19 cellular contexts compared by ENCODE assay signal in genomic region chr5:150394912-150395689, GRCh38. TPM values are rescaled to one million over a fixed set of nuclear protein-coding genes. Genes with fewer than 3 reads are reported as not detected.
DNase-seq lines count a peak whose midpoint lies in the region; ATAC-seq and TF ChIP-seq lines count a peak whose summit lies in the region.
"Had no signal": no experiment of that assay in that cellular context is flagged by ENCODE, and none has a peak within 500 bp of the region (broad histone marks: within the 10 kb centered on the region; RNA-seq: fewer than 3 reads in every experiment).

No MANE protein-coding gene starts in this region.

- H3K4me3 ChIP-seq in adrenal gland: no peak overlapping the region

- ATAC-seq in stimulated activated naive CD8-positive, alpha-beta T cell treated with anti-CD3 and anti-CD28 coated beads, Interleukin-15, Interleukin-2, amounts not matched to agents 100 U/mL and 50 U/mL, for 24 hours: no peak
- no peak for ATAC-seq in activated CD8-positive, alpha-beta T cell treated with anti-CD3 and anti-CD28 coated beads, Interleukin-2, amount 10 ng/mL, durations not matched to agents 7 days and 5 days
- ATAC-seq in HG03135 (IDR thresholded peaks at IDR 0.05; ENCODE audit: unreplicated experiment): no peak
- ATAC-seq in GM18517 (IDR thresholded peaks at IDR 0.05; ENCODE audit: unreplicated experiment): no peak
- ATAC-seq: left ventricle myocardium superior had no signal

- no peak overlapping the region for H3K27ac ChIP-seq in adrenal gland
- H3K27ac ChIP-seq: neutrophil, VCaP had no signal

- DNase-seq in stimulated activated naive CD8-positive, alpha-beta T cell treated with anti-CD3 and anti-CD28 coated beads, Interleukin-15, Interleukin-2, amounts not matched to agents 100 U/mL and 50 U/mL, for 24 hours: no peak
- no peak for DNase-seq in activated CD8-positive, alpha-beta T cell treated with anti-CD3 and anti-CD28 coated beads, Interleukin-2, amount 10 ng/mL, durations not matched to agents 7 days and 5 days
- peak in 24 of 42 donors; percentile 12 to 72 (median 34) for DNase-seq in head of caudate nucleus
- no peak for DNase-seq in adrenal gland
- DNase-seq: activated CD4-positive, alpha-beta T cell treated with anti-CD3 and anti-CD28 coated beads, Interleukin-2, amount 50 U/mL, for 48 hours; effector memory CD4-positive, alpha-beta T cell; glutamatergic neuron; H7; left ventricle myocardium superior; NCI-H1417; NCI-H526 treated with DMSO at 0.1 percent for 48 hours; OCI-M1; SIG-M5; stimulated activated CD8-positive, alpha-beta memory T cell treated with anti-CD3 and anti-CD28 coated beads, Interleukin-4, amount 100 ng/mL, for 48 hours had no signal

- peaks cover 51% of the 10 kb centered on the region for H3K36me3 Mint-ChIP-seq in stimulated activated naive CD8-positive, alpha-beta T cell treated with anti-CD3 and anti-CD28 coated beads, Interleukin-15, Interleukin-2, amounts not matched to agents 100 ng/mL and 50 ng/mL, for 24 hours (ENCODE audit: low read depth)
- H3K36me3 Mint-ChIP-seq in activated CD8-positive, alpha-beta T cell treated with anti-CD3 and anti-CD28 coated beads, Interleukin-2, amount 10 ng/mL, durations not matched to agents 7 days and 5 days (ENCODE audit: low read depth): peaks cover 47% of the 10 kb centered on the region

- 81 to 90% (median 85%) methylated on average over 11 to 13 of the region's 13 CpGs for WGBS in adrenal gland, 4 donors

- CTCF ChIA-PET in activated CD8-positive, alpha-beta T cell treated with anti-CD3 and anti-CD28 coated beads, Interleukin-2, amount 10 ng/mL, durations not matched to agents 7 days and 5 days (lab: Charles Lee): interaction anchor here (0.6 to 4.5 kb wide), 2 partner anchors 16 to 18 kb away, joined by 3 to 34 read pairs; partner anchors contain the start of gene CD74

- TF ChIP-seq CTCF in adrenal gland (IDR thresholded peaks at IDR 0.05): no peak

- H3K27me3 ChIP-seq in adrenal gland: no peaks in the 10 kb centered on the region
- H3K27me3 ChIP-seq: neutrophil had no signal

- no peak overlapping the region for H3K27ac Mint-ChIP-seq in stimulated activated naive CD8-positive, alpha-beta T cell treated with anti-CD3 and anti-CD28 coated beads, Interleukin-15, Interleukin-2, amounts not matched to agents 100 ng/mL and 50 ng/mL, for 24 hours
- H3K27ac Mint-ChIP-seq in activated CD8-positive, alpha-beta T cell treated with anti-CD3 and anti-CD28 coated beads, Interleukin-2, amount 10 ng/mL, durations not matched to agents 7 days and 5 days: peak overlapping the region; percentile 46

- no peaks in the 10 kb centered on the region for H3K9me3 Mint-ChIP-seq in stimulated activated naive CD8-positive, alpha-beta T cell treated with anti-CD3 and anti-CD28 coated beads, Interleukin-15, Interleukin-2, amounts not matched to agents 100 ng/mL and 50 ng/mL, for 24 hours
- H3K9me3 Mint-ChIP-seq in activated CD8-positive, alpha-beta T cell treated with anti-CD3 and anti-CD28 coated beads, Interleukin-2, amount 10 ng/mL, durations not matched to agents 7 days and 5 days (ENCODE audit: insufficient read depth): no peaks in the 10 kb centered on the region

- POLR2A ChIA-PET in activated CD8-positive, alpha-beta T cell treated with anti-CD3 and anti-CD28 coated beads, Interleukin-2, amount 10 ng/mL, durations not matched to agents 7 days and 5 days (lab: Charles Lee): interaction anchor here (0.9 to 9.2 kb wide), 2 partner anchors 8 to 16 kb away, joined by 4 to 70 read pairs; partner anchors contain the start of gene CD74

- H3K4me1 ChIP-seq in adrenal gland (replicated peaks in 1 of 2): no peaks in the 10 kb centered on the region

- peak overlapping the region; percentile 9 for H3K4me3 Mint-ChIP-seq in stimulated activated naive CD8-positive, alpha-beta T cell treated with anti-CD3 and anti-CD28 coated beads, Interleukin-15, Interleukin-2, amounts not matched to agents 100 ng/mL and 50 ng/mL, for 24 hours
- no peak overlapping the region for H3K4me3 Mint-ChIP-seq in activated CD8-positive, alpha-beta T cell treated with anti-CD3 and anti-CD28 coated beads, Interleukin-2, amount 10 ng/mL, durations not matched to agents 7 days and 5 days

- intact Hi-C loops in head of caudate nucleus (cut with DNase I) (no loop called here), adrenal gland (cut with DNase I) (no loop called here)

- no peak for TF ChIP-seq POLR2A in adrenal gland (IDR thresholded peaks at IDR 0.05)

- H3K36me3 ChIP-seq in adrenal gland (replicated peaks in 1 of 2): peaks cover 0 to 81% of the 10 kb centered on the region in 2 donors

- no peaks in the 10 kb centered on the region for H3K4me1 Mint-ChIP-seq in stimulated activated naive CD8-positive, alpha-beta T cell treated with anti-CD3 and anti-CD28 coated beads, Interleukin-15, Interleukin-2, amounts not matched to agents 100 ng/mL and 50 ng/mL, for 24 hours (ENCODE audit: low read depth)
- no peaks in the 10 kb centered on the region for H3K4me1 Mint-ChIP-seq in activated CD8-positive, alpha-beta T cell treated with anti-CD3 and anti-CD28 coated beads, Interleukin-2, amount 10 ng/mL, durations not matched to agents 7 days and 5 days (ENCODE audit: low read depth)

- H3K27me3 Mint-ChIP-seq in stimulated activated naive CD8-positive, alpha-beta T cell treated with anti-CD3 and anti-CD28 coated beads, Interleukin-15, Interleukin-2, amounts not matched to agents 100 ng/mL and 50 ng/mL, for 24 hours: no peaks in the 10 kb centered on the region
- H3K27me3 Mint-ChIP-seq in activated CD8-positive, alpha-beta T cell treated with anti-CD3 and anti-CD28 coated beads, Interleukin-2, amount 10 ng/mL, durations not matched to agents 7 days and 5 days (ENCODE audit: low read depth): no peaks in the 10 kb centered on the region

- no peaks in the 10 kb centered on the region for H3K9me3 ChIP-seq in adrenal gland (replicated peaks in 1 of 3)
- H3K9me3 ChIP-seq: neutrophil had no signal

RNA-seq across cellular contexts. Expression of gene CD74, which starts 17.6 kb away (rescaled TPM):
- total RNA-seq in activated CD8-positive, alpha-beta T cell treated with anti-CD3 and anti-CD28 coated beads, Interleukin-2, amount 10 ng/mL, durations not matched to agents 7 days and 5 days: 100 to 1,000 TPM; 395 to 407 TPM
- 1,000 to 10,000 TPM in 6 of 8 donors, 100 to 1,000 TPM in 2; 582 to 3,185 (median 2,268) TPM for total RNA-seq in adrenal gland
- 100 to 1,000 TPM; 719 to 852 (median 838) TPM for polyA plus RNA-seq in adrenal gland

RNA-seq across cellular contexts. Expression of gene TCOF1, which starts 37.6 kb away (rescaled TPM):
- total RNA-seq in activated CD8-positive, alpha-beta T cell treated with anti-CD3 and anti-CD28 coated beads, Interleukin-2, amount 10 ng/mL, durations not matched to agents 7 days and 5 days: 10 to 100 TPM; 79.0 to 81.3 TPM
- 10 to 100 TPM; 14.7 to 25.8 (median 20.8) TPM for total RNA-seq in adrenal gland
- 10 to 100 TPM; 16.6 to 30.3 (median 22.1) TPM for polyA plus RNA-seq in adrenal gland

RNA-seq across cellular contexts. Expression of gene RPS14, which starts 54.4 kb away (rescaled TPM):
- total RNA-seq in activated CD8-positive, alpha-beta T cell treated with anti-CD3 and anti-CD28 coated beads, Interleukin-2, amount 10 ng/mL, durations not matched to agents 7 days and 5 days: 1,000 to 10,000 TPM; 2,046 to 2,123 TPM
- 1,000 to 10,000 TPM; 1,380 to 3,506 (median 1,891) TPM for total RNA-seq in adrenal gland
- polyA plus RNA-seq in adrenal gland: 1,000 to 10,000 TPM; 1,067 to 2,924 (median 1,712) TPM

Comparison
In these comparisons a context has a peak if more than half of its experiments do, and no peak if none do; other contexts are left out.
1. DNase-seq: peak in head of caudate nucleus (24 of 42); none in stimulated activated naive CD8-positive, alpha-beta T cell treated with anti-CD3 and anti-CD28 coated beads, Interleukin-15, Interleukin-2, amounts not matched to agents 100 U/mL and 50 U/mL, for 24 hours (single experiment), activated CD8-positive, alpha-beta T cell treated with anti-CD3 and anti-CD28 coated beads, Interleukin-2, amount 10 ng/mL, durations not matched to agents 7 days and 5 days (single experiment) and adrenal gland (0 of 7).